Comparison of ENCODE assay signal across 8 cellular contexts in the genomic region with DNA sequence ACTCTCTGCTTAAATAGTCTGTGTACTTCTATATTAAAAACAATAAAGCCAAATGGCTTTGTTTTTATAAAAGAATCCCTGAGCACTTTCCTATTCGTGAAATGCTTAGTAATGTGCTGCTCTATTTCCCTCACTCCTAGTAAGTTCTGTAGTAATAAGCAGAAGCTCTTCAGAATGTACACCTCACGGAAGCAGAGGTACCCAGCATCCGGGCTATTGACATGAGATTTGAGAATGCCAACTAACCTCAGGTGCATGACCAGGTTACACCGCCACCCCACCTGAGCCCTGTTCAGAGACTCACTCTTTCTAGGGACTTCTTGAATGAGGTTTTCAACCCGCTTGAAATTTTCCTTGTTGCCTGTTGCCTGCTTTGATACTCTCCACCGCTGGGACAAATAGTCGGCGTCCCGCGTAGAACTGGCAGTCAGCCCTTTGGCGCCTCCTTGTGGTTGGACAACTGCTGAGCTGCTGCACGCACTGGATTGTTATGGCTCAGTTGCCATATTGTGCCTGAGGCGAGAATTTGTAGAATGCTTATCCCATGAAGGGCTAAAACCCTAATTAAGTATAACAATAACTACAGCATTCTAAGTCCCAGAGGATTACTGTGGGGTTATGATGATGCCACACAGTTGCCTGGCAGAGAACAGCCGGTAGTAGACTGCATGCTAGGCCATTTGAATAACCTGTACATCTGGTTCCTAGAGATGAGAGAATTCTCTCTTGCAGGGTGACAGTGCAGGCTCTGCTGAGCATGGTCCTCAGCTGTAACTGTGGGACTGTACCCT.
DNase-seq lines count a peak whose midpoint lies in the region; ATAC-seq, FAIRE-seq and TF ChIP-seq lines count a peak whose summit lies in the region.

No MANE protein-coding gene starts in this region.

- dilution Hi-C loops in keratinocyte (cut with MboI; ENCODE audit: extremely low pct_ligation_motif_present, low sequenced_read_pairs): no loop called here

- no peaks in the 10 kb centered on the region for H3K9me1 ChIP-seq in keratinocyte (ENCODE audit: control insufficient read depth, extremely low read depth, insufficient read depth, low read length)

- FAIRE-seq in keratinocyte (lab: Jason Lieb, UNC): peak; percentile 84

- peaks cover 4% of the 10 kb centered on the region for H3K4me1 ChIP-seq in keratinocyte (ENCODE audit: control insufficient read depth, extremely low read depth, insufficient read depth, low read length)

- no peaks in the 10 kb centered on the region for H3K36me3 ChIP-seq in keratinocyte (ENCODE audit: control insufficient read depth in 2 of 2, extremely low read depth in 1 of 2, insufficient read depth in 2 of 2, low read length in 2 of 2)

- H2AFZ ChIP-seq in keratinocyte (ENCODE audit: control insufficient read depth, low read length): no peak overlapping the region

- H3K4me2 ChIP-seq in keratinocyte (ENCODE audit: control insufficient read depth, extremely low read depth, insufficient read depth, low read depth, low read length): peak overlapping the region; percentile 53

- no peaks in the 10 kb centered on the region for H4K20me1 ChIP-seq in keratinocyte (ENCODE audit: control insufficient read depth, extremely low read depth, insufficient read depth, low read length)

- no peaks in the 10 kb centered on the region for H3K27me3 ChIP-seq in keratinocyte (ENCODE audit: control insufficient read depth, extremely low read depth, insufficient read depth, low read length)

- no peaks in the 10 kb centered on the region for H3K9me3 ChIP-seq in keratinocyte (ENCODE audit: control insufficient read depth, low read depth, low read length)

- H3K9ac ChIP-seq in keratinocyte (ENCODE audit: control insufficient read depth, extremely low read depth, insufficient read depth, low read length): no peak overlapping the region

- no peaks in the 10 kb centered on the region for H3K79me2 ChIP-seq in keratinocyte (ENCODE audit: control insufficient read depth, insufficient read depth, low read length)

- peak; percentile 99 for TF ChIP-seq CTCF in VCaP (conservative IDR thresholded peaks at IDR 0.05)
- peak; percentile 94 to 100 (median 98) for TF ChIP-seq CTCF in keratinocyte (optimal IDR thresholded peaks at IDR 0.05 in 1 of 3, IDR thresholded peaks at IDR 0.05 in 1 of 3, conservative IDR thresholded peaks at IDR 0.05 in 1 of 3; ENCODE audit: extremely low read depth in 1 of 3, insufficient read depth in 2 of 3, low read length in 3 of 3)

- no peak overlapping the region for H3K4me3 ChIP-seq in keratinocyte (ENCODE audit: control insufficient read depth in 2 of 3, extremely low read depth in 1 of 3, insufficient read depth in 2 of 3, low read depth in 1 of 3, low read length in 3 of 3)

- H3K27ac ChIP-seq in VCaP: no peak overlapping the region
- no peak overlapping the region for H3K27ac ChIP-seq in keratinocyte (ENCODE audit: control insufficient read depth, insufficient read depth, low read length)

- peak; percentile 59 for DNase-seq in A172 (ENCODE audit: low spot score)
- DNase-seq in NCI-H1930 (lab: John Stamatoyannopoulos, UW): peak; percentile 25 to 56
- peak; percentile 27 to 92 for DNase-seq in T47D (ENCODE audit: low read depth in 1 of 2, low spot score in 1 of 2)
- peak; percentile 48 for DNase-seq in keratinocyte (ENCODE audit: low read depth, low spot score)
- DNase-seq in stimulated activated CD4-positive, alpha-beta T cell treated with anti-CD3 and anti-CD28 coated beads, Interleukin-1b, Interleukin-23, amount 100 ng/mL, for 4 hours (ENCODE audit: low read depth in 2 of 2): peak; percentile 75 to 78

- in situ Hi-C loops in T47D (cut with HindIII; ENCODE audit: low pct_unique_long_range_greater_than_20kb, low sequenced_read_pairs): no loop called here

- ATAC-seq in GM18498 (IDR thresholded peaks at IDR 0.05; ENCODE audit: unreplicated experiment) (peak; percentile 96), HG02870 (IDR thresholded peaks at IDR 0.05; ENCODE audit: unreplicated experiment) (peak; percentile 93)
